ENCODE assay signal across 2 cellular contexts in the genomic region with DNA sequence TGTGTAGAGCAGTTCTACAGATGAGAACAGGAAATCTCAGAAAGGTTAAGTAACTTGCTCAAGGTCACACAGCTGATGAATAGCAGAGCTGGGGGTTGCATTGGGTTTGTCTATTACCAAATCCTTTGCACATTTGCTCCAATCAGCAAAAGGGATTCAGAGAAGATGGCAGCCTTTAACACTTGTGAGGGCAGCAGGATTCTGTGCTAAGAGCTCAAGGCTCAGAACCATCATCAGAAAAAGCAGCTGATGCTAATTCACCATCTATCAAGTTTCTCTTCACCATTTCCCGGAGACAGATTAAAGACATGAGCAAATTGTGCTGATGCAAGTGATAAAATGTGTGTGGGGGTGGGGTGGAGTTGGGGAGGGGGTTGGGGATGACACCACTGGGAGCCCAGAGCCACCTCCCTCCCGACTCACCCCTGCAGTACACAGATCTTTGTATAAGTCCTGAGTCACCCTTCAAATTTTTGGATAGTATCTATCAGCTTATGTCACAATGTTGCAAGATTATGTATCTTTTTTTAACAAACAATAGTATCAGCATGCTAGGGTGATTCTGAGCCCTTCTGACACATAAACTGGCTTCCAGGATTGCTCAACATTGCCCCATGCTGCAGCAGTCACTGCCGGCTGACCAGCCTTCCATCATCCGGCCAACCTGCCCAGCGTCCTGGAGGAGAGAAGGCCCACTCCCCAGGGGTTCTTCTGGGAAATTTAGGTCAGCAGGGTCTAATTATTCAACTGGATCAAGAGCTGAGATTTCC.
TF ChIP-seq lines count a peak whose summit lies in the region.

No MANE protein-coding gene starts in this region.

TF ChIP-seq in GM12878, 131 proteins besides CTCF, POLR2A, EP300 and RAD21:
- TF ChIP-seq PML (IDR thresholded peaks at IDR 0.05; ENCODE audit: low read length) (no peak), HDAC6 (IDR thresholded peaks at IDR 0.05; ENCODE audit: unreplicated experiment) (no peak), BMI1 (IDR thresholded peaks at IDR 0.05; ENCODE audit: borderline replicate concordance) (no peak)
- TF ChIP-seq, protein P1, sequence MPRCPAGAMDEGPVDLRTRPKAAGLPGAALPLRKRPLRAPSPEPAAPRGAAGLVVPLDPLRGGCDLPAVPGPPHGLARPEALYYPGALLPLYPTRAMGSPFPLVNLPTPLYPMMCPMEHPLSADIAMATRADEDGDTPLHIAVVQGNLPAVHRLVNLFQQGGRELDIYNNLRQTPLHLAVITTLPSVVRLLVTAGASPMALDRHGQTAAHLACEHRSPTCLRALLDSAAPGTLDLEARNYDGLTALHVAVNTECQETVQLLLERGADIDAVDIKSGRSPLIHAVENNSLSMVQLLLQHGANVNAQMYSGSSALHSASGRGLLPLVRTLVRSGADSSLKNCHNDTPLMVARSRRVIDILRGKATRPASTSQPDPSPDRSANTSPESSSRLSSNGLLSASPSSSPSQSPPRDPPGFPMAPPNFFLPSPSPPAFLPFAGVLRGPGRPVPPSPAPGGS (IDR thresholded peaks at IDR 0.05; ENCODE audit: borderline replicate concordance, insufficient read depth, low read depth, low read length, poor library complexity, severe bottlenecking), result peak; percentile 69
TF ChIP-seq in GM12878: peak in this region for 1.

TF ChIP-seq in liver, 16 proteins besides CTCF, POLR2A, EP300 and RAD21:
- TF ChIP-seq EGR1 (IDR thresholded peaks at IDR 0.05; ENCODE audit: low read depth in 2 of 2), result peak in 1 of 2 donors; percentile 43
- TF ChIP-seq FOXA2 (IDR thresholded peaks at IDR 0.05), result peak; percentile 27
- TF ChIP-seq FOXA1 (IDR thresholded peaks at IDR 0.05), result no peak
- TF ChIP-seq, protein P2, sequence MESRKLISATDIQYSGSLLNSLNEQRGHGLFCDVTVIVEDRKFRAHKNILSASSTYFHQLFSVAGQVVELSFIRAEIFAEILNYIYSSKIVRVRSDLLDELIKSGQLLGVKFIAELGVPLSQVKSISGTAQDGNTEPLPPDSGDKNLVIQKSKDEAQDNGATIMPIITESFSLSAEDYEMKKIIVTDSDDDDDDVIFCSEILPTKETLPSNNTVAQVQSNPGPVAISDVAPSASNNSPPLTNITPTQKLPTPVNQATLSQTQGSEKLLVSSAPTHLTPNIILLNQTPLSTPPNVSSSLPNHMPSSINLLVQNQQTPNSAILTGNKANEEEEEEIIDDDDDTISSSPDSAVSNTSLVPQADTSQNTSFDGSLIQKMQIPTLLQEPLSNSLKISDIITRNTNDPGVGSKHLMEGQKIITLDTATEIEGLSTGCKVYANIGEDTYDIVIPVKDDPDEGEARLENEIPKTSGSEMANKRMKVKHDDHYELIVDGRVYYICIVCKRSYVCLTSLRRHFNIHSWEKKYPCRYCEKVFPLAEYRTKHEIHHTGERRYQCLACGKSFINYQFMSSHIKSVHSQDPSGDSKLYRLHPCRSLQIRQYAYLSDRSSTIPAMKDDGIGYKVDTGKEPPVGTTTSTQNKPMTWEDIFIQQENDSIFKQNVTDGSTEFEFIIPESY (IDR thresholded peaks at IDR 0.05), result no peak
- peak in 1 of 2 donors; percentile 76 for TF ChIP-seq RXRA (IDR thresholded peaks at IDR 0.05)
- TF ChIP-seq YY1 (IDR thresholded peaks at IDR 0.05), result peak; percentile 48
- peak in 1 of 2 donors; percentile 59 for TF ChIP-seq HNF4A (conservative IDR thresholded peaks at IDR 0.05)
- TF ChIP-seq SP1 (IDR thresholded peaks at IDR 0.05), result peak; percentile 29
- TF ChIP-seq, protein P3, sequence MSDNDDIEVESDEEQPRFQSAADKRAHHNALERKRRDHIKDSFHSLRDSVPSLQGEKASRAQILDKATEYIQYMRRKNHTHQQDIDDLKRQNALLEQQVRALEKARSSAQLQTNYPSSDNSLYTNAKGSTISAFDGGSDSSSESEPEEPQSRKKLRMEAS (IDR thresholded peaks at IDR 0.05), result peak; percentile 31
- TF ChIP-seq JUND (IDR thresholded peaks at IDR 0.05), result peak in 1 of 2 donors; percentile 58
- TF ChIP-seq, protein P4, sequence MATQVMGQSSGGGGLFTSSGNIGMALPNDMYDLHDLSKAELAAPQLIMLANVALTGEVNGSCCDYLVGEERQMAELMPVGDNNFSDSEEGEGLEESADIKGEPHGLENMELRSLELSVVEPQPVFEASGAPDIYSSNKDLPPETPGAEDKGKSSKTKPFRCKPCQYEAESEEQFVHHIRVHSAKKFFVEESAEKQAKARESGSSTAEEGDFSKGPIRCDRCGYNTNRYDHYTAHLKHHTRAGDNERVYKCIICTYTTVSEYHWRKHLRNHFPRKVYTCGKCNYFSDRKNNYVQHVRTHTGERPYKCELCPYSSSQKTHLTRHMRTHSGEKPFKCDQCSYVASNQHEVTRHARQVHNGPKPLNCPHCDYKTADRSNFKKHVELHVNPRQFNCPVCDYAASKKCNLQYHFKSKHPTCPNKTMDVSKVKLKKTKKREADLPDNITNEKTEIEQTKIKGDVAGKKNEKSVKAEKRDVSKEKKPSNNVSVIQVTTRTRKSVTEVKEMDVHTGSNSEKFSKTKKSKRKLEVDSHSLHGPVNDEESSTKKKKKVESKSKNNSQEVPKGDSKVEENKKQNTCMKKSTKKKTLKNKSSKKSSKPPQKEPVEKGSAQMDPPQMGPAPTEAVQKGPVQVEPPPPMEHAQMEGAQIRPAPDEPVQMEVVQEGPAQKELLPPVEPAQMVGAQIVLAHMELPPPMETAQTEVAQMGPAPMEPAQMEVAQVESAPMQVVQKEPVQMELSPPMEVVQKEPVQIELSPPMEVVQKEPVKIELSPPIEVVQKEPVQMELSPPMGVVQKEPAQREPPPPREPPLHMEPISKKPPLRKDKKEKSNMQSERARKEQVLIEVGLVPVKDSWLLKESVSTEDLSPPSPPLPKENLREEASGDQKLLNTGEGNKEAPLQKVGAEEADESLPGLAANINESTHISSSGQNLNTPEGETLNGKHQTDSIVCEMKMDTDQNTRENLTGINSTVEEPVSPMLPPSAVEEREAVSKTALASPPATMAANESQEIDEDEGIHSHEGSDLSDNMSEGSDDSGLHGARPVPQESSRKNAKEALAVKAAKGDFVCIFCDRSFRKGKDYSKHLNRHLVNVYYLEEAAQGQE (IDR thresholded peaks at IDR 0.05), result no peak
